ENCODE assay signal across 7 cellular contexts in the genomic region with DNA sequence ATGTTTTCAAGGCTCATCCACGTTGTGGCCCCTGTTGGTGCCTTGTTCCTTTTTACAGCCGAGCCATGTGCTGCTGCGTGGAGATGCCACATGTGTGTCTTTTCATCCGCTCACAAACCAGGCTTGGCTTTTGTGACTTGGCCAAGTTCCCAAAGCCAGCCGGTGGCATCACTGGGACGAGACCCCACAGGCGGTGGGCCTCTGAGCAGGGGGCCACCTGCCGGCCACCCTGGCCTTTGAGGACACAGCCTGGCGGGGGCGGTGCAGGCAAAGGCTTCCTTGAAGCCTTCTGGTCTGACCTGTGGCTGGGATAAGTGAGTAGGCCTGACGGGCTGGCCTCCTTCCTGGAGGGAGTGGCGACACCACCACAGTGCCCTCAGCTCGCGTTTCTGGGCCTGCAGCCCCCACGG. TPM values are rescaled to one million over a fixed set of nuclear protein-coding genes. Genes with fewer than 3 reads are reported as not detected.
DNase-seq lines count a peak whose midpoint lies in the region; ATAC-seq and TF ChIP-seq lines count a peak whose summit lies in the region.

No MANE protein-coding gene starts in this region.

- CTCF ChIA-PET in WTC11 (lab: Charles Lee): interaction anchor here (0.6 to 2.8 kb wide), 13 partner anchors 10 to 113 kb away, joined by 3 to 27 read pairs (median 4); a partner anchor contains a TSS

- no peaks in the 10 kb centered on the region for H3K27me3 Mint-ChIP-seq in WTC11 (ENCODE audit: low read depth)

- ATAC-seq in GM18858 (IDR thresholded peaks at IDR 0.05; ENCODE audit: unreplicated experiment): peak; percentile 19
- ATAC-seq in HG03521 (IDR thresholded peaks at IDR 0.05; ENCODE audit: unreplicated experiment): peak; percentile 3
- peak; percentile 32 for ATAC-seq in WTC11

- peak overlapping the region; percentile 95 for H3K27ac Mint-ChIP-seq in WTC11

- TF ChIP-seq CTCF in WTC11 (IDR thresholded peaks at IDR 0.05): no peak

- H3K36me3 Mint-ChIP-seq in WTC11: peaks cover 11% of the 10 kb centered on the region

- peak overlapping the region; percentile 30; the same call in 1 of the 2 replicates for H3K4me3 Mint-ChIP-seq in WTC11

- DNase-seq in WTC11 (ENCODE audit: low spot score) (peak; percentile 49), fibroblast of gingiva (ENCODE audit: low read depth) (peak; percentile 53), retina (peak; percentile 39), cortex of kidney (lab: John Stamatoyannopoulos, UW) (no peak), NCI-H345 treated with DMSO at 0.1 percent for 48 hours (lab: John Stamatoyannopoulos, UW; ENCODE audit: unreplicated experiment) (no peak)

- POLR2A ChIA-PET in WTC11 (lab: Charles Lee): interaction anchor here (0.5 to 2.2 kb wide), 5 partner anchors 10 to 339 kb away, joined by 3 to 15 read pairs (median 4); a partner anchor contains a TSS

- H3K9me3 Mint-ChIP-seq in WTC11: no peaks in the 10 kb centered on the region

- H3K4me1 Mint-ChIP-seq in WTC11: peaks cover 31% of the 10 kb centered on the region

TF ChIP-seq in WTC11, 78 proteins besides CTCF, POLR2A, EP300 and RAD21:
- no peak for TF ChIP-seq NFE2L1 (CRISPR knock-in tag; IDR thresholded peaks at IDR 0.05)

RNA-seq across cellular contexts. Expression of a gene that starts 10.6 kb away (rescaled TPM):
- total RNA-seq in WTC11 (2021): 59.4 to 68.1 TPM (median 61.4 TPM) in 3 replicates

RNA-seq across cellular contexts. Expression of a gene that starts 12.3 kb away (rescaled TPM):
- total RNA-seq in WTC11 (2021): 36.8 to 55.5 TPM (median 42.4 TPM) in 3 replicates

RNA-seq across cellular contexts. Expression of a gene that starts 26.5 kb away (rescaled TPM):
- 34.8 to 43.4 TPM (median 42.3 TPM) in 3 replicates for total RNA-seq in WTC11 (2021)

Comparison
In these comparisons a context has a peak if more than half of its experiments do, and no peak if none do; other contexts are left out.
1. DNase-seq: peak in WTC11 (single experiment), fibroblast of gingiva (single experiment) and retina (single experiment); none in cortex of kidney (single experiment) and NCI-H345 treated with DMSO at 0.1 percent for 48 hours (single experiment).
2. Peak in every context shown above with its lines, with median percentiles within 50 percentile points of each other: ATAC-seq.